In genomic region chr20:5078399-5078958, GRCh38 we compare ENCODE assay signal across 1 cellular context.
A peak's percentile ranks its signal among the peaks of the same experiment; 100 is the strongest.
TF ChIP-seq lines count a peak whose summit lies in the region.

No MANE protein-coding gene starts in this region.

TF ChIP-seq in K562, 482 proteins besides CTCF, POLR2A, EP300 and RAD21 (continued from another document and continues in another):
- TF ChIP-seq PKNOX1 (IDR thresholded peaks at IDR 0.05): no peak
- no peak for TF ChIP-seq CBFB (CRISPR knock-in tag; IDR thresholded peaks at IDR 0.05)
- TF ChIP-seq HBP1 (CRISPR knock-in tag; IDR thresholded peaks at IDR 0.05): no peak
- TF ChIP-seq SOX6 (IDR thresholded peaks at IDR 0.05): peak; percentile 35; the same call in 1 of the 2 replicates
- TF ChIP-seq ELF1 (tag; IDR thresholded peaks at IDR 0.05): peak; percentile 58; the same call in 1 of the 2 replicates
- peak; percentile 59 for TF ChIP-seq ZNF766 (CRISPR knock-in tag; conservative IDR thresholded peaks at IDR 0.05)
- no peak for TF ChIP-seq BMI1 (IDR thresholded peaks at IDR 0.05; ENCODE audit: low read length)
- no peak for TF ChIP-seq YY1 (IDR thresholded peaks at IDR 0.05; ENCODE audit: borderline replicate concordance in 1 of 3, control insufficient read depth in 1 of 3, extremely low read depth in 1 of 3, insufficient read depth in 3 of 3, insufficient read length in 1 of 3, insufficient replicate concordance in 2 of 3, low read depth in 1 of 3, low read length in 2 of 3)
- TF ChIP-seq BHLHE40 (IDR thresholded peaks at IDR 0.05; ENCODE audit: low read length): peak; percentile 16; the same call in 1 of the 2 replicates
- TF ChIP-seq ZNF124 (CRISPR knock-in tag; IDR thresholded peaks at IDR 0.05): no peak
- TF ChIP-seq EGR1 (conservative IDR thresholded peaks at IDR 0.05): no peak
- TF ChIP-seq CHD4 (IDR thresholded peaks at IDR 0.05; ENCODE audit: insufficient read depth, insufficient replicate concordance, low read depth, low read length, poor library complexity, severe bottlenecking): no peak
- 0 out of 2 replicates have a peak, but pooled peaks have one; percentile 59 for TF ChIP-seq CREB3 (tag; conservative IDR thresholded peaks at IDR 0.05; ENCODE audit: low read depth)
- no peak for TF ChIP-seq ZC3H11A (IDR thresholded peaks at IDR 0.05; ENCODE audit: low read depth, low read length)
- TF ChIP-seq HDAC2 (IDR thresholded peaks at IDR 0.05): 0 out of 2 replicates have a peak, but pooled peaks have one; percentile 36
- TF ChIP-seq CHD1 (IDR thresholded peaks at IDR 0.05; ENCODE audit: low read length): no peak
- TF ChIP-seq RBM25 (IDR thresholded peaks at IDR 0.05; ENCODE audit: low read depth, low read length, severe bottlenecking): no peak
- no peak for TF ChIP-seq ARNT (IDR thresholded peaks at IDR 0.05)
- TF ChIP-seq ZBTB9 (CRISPR knock-in tag; IDR thresholded peaks at IDR 0.05): 0 out of 2 replicates have a peak, but pooled peaks have one; percentile 37
- peak in 1 of 2 experiments; percentile 18; a peak in 1 of 4 replicates for TF ChIP-seq HDAC1 (IDR thresholded peaks at IDR 0.05)
- TF ChIP-seq TBP (optimal IDR thresholded peaks at IDR 0.05; ENCODE audit: low read depth, low read length): no peak
- no peak for TF ChIP-seq MYNN (IDR thresholded peaks at IDR 0.05)
- TF ChIP-seq MYNN (CRISPR knock-in tag; IDR thresholded peaks at IDR 0.05): no peak
- no peak for TF ChIP-seq SIN3B (IDR thresholded peaks at IDR 0.05; ENCODE audit: low read depth)
- peak; percentile 10; the same call in 1 of the 2 replicates for TF ChIP-seq TEAD4 (IDR thresholded peaks at IDR 0.05; ENCODE audit: low read length)
- no peak for TF ChIP-seq TEAD4 (CRISPR knock-in tag; IDR thresholded peaks at IDR 0.05; ENCODE audit: borderline replicate concordance)
- no peak for TF ChIP-seq NKRF (IDR thresholded peaks at IDR 0.05; ENCODE audit: borderline replicate concordance)
- no peak for TF ChIP-seq JUND (IDR thresholded peaks at IDR 0.05; ENCODE audit: borderline replicate concordance, low read depth, low read length)
- TF ChIP-seq JUND (tag; IDR thresholded peaks at IDR 0.05; ENCODE audit: borderline replicate concordance, low read depth, low read length): peak; percentile 66; the same call in 2 of the 3 replicates
- TF ChIP-seq EP400 (IDR thresholded peaks at IDR 0.05): peak; percentile 28; the same call in 1 of the 2 replicates
- TF ChIP-seq BCOR (IDR thresholded peaks at IDR 0.05): no peak
- no peak for TF ChIP-seq NR2C1 (IDR thresholded peaks at IDR 0.05)
- peak; percentile 23; the same call in 1 of the 2 replicates for TF ChIP-seq NR2C1 (tag; IDR thresholded peaks at IDR 0.05)
- peak; percentile 47; the same call in 1 of the 2 replicates for TF ChIP-seq ZNF589 (CRISPR knock-in tag; IDR thresholded peaks at IDR 0.05; ENCODE audit: low read depth)
- no peak for TF ChIP-seq TCFL5 (CRISPR knock-in tag; conservative IDR thresholded peaks at IDR 0.05)
- TF ChIP-seq ATF7 (IDR thresholded peaks at IDR 0.05): peak; percentile 57; the same call in 1 of the 2 replicates
- TF ChIP-seq FOXM1 (IDR thresholded peaks at IDR 0.05; ENCODE audit: low read depth): 0 out of 2 replicates have a peak, but pooled peaks have one; percentile 23
- TF ChIP-seq FOXM1 (CRISPR knock-in tag; IDR thresholded peaks at IDR 0.05; ENCODE audit: low read depth): no peak
- TF ChIP-seq MYC (IDR thresholded peaks at IDR 0.05; ENCODE audit: low read depth, low read length): peak; percentile 48; the same call in 1 of the 2 replicates
- TF ChIP-seq MYC (CRISPR knock-in tag; IDR thresholded peaks at IDR 0.05; ENCODE audit: borderline replicate concordance, low read depth): no peak
- peak; percentile 83 for TF ChIP-seq MGA (IDR thresholded peaks at IDR 0.05)
- TF ChIP-seq HNRNPK (IDR thresholded peaks at IDR 0.05; ENCODE audit: low read depth, low read length, poor library complexity, severe bottlenecking): no peak
- no peak for TF ChIP-seq SIX5 (IDR thresholded peaks at IDR 0.05; ENCODE audit: borderline replicate concordance in 1 of 2, insufficient read depth in 1 of 2, low read depth in 1 of 2, low read length in 2 of 2)
- no peak for TF ChIP-seq TFE3 (CRISPR knock-in tag; IDR thresholded peaks at IDR 0.05)
